18 cellular contexts compared by ENCODE assay signal in the genomic region with DNA sequence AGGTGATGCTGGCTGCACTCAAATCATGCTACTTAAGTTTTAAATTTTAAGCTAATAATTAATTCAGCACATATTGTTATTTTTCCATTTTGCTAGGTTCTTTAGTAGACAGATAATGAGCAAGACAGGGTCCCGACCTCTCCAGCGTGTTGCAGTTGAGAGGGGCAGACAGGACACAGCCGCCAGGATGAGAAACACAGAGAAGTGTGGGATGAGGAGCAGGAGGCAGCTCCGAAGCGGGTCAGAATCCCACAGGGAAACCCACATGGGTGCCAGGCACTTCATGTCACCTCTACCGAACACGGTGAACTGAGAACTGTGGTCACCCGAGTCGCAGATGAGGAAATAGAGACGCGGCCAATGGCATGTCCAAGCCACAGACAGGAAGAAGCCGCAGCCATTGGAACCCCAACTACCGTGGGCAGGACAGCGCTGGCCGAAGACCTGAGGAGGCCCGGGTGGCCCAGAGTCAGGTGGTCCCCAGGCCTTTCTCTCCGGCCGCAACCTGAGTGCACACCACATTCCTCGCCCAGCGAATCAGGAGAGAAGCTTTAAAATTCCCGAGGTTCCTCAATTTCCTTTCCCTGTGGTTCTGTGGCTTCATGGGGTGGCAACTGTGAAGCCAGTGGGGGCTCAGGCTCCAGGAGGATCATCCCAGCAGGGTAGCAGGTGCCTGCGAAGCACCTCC.
DNase-seq lines count a peak whose midpoint lies in the region; ATAC-seq, FAIRE-seq and TF ChIP-seq lines count a peak whose summit lies in the region.
"Had no signal": no experiment of that assay in that cellular context is flagged by ENCODE, and none has a peak within 500 bp of the region (broad histone marks: within the 10 kb centered on the region; RNA-seq: fewer than 3 reads in every experiment).

No MANE protein-coding gene starts in this region.

- FAIRE-seq in kidney (lab: Jason Lieb, UNC) = no peak
- FAIRE-seq: GM19239, H1, K562 had no signal

- peak; percentile 5 for DNase-seq in natural killer cell treated with Interleukin-12 subunit alpha and Interleukin-12 subunit beta and Interleukin-15 and Interleukin-18, amount 100 ng/mL, for 72 hours (ENCODE audit: low spot score)
- DNase-seq in natural killer cell (no peak), kidney (peak; percentile 65), osteoblast (ENCODE audit: insufficient read length, low spot score, missing footprints) (peak; percentile 66), EL (no peak), SIG-M5 treated with dmso at 0.1 percent for 504 hours (lab: John Stamatoyannopoulos, UW; ENCODE audit: unreplicated experiment) (no peak)
- DNase-seq: CD4-positive, CD25-positive, alpha-beta regulatory T cell; DMS153; NCI-H146; NCI-H2081; NCI-H510A treated with DMSO at 0.1 percent for 48 hours; PC-3 had no signal

- no peak overlapping the region for H3K9ac ChIP-seq in kidney (ENCODE audit: low read length in 2 of 2)

- H3K4me1 Mint-ChIP-seq in natural killer cell treated with Interleukin-12 subunit alpha and Interleukin-12 subunit beta and Interleukin-15 and Interleukin-18, amount 100 ng/mL, for 72 hours (ENCODE audit: low read depth in 2 of 2) = peaks cover 0 to 8% of the 10 kb centered on the region in 2 donors
- peaks cover 0 to 3% of the 10 kb centered on the region in 2 donors for H3K4me1 Mint-ChIP-seq in natural killer cell
- peaks cover 2% of the 10 kb centered on the region for H3K4me1 Mint-ChIP-seq in stimulated activated memory B cell treated with anti-CD40 and anti-IgM and Interleukin-4, amounts not matched to agents 10 μg/mL and 1 μg/mL and 100 μg/mL, for 72 hours
- H3K4me1 Mint-ChIP-seq: B cell; CD4-positive, CD25-positive, alpha-beta regulatory T cell had no signal

- no peak overlapping the region for H3K4me2 ChIP-seq in osteoblast (ENCODE audit: insufficient read depth, low read length)

- no peak overlapping the region for H3K27ac Mint-ChIP-seq in natural killer cell treated with Interleukin-12 subunit alpha and Interleukin-12 subunit beta and Interleukin-15 and Interleukin-18, amount 100 ng/mL, for 72 hours
- H3K27ac Mint-ChIP-seq in natural killer cell = no peak overlapping the region
- no peak overlapping the region for H3K27ac Mint-ChIP-seq in stimulated activated memory B cell treated with anti-CD40 and anti-IgM and Interleukin-4, amounts not matched to agents 10 μg/mL and 1 μg/mL and 100 μg/mL, for 72 hours
- H3K27ac Mint-ChIP-seq: B cell; CD4-positive, CD25-positive, alpha-beta regulatory T cell had no signal

- no peaks in the 10 kb centered on the region for H3K9me3 ChIP-seq in kidney (ENCODE audit: control insufficient read depth in 1 of 2, low read length in 2 of 2)
- H3K9me3 ChIP-seq in osteoblast (ENCODE audit: low read depth, low read length) = no peaks in the 10 kb centered on the region
- H3K9me3 ChIP-seq: Caco-2 had no signal

- no peaks in the 10 kb centered on the region for H3K36me3 Mint-ChIP-seq in natural killer cell treated with Interleukin-12 subunit alpha and Interleukin-12 subunit beta and Interleukin-15 and Interleukin-18, amount 100 ng/mL, for 72 hours
- H3K36me3 Mint-ChIP-seq in natural killer cell = no peaks in the 10 kb centered on the region
- H3K36me3 Mint-ChIP-seq in stimulated activated memory B cell treated with anti-CD40 and anti-IgM and Interleukin-4, amounts not matched to agents 10 μg/mL and 1 μg/mL and 100 μg/mL, for 72 hours = peaks cover 23% of the 10 kb centered on the region

- TF ChIP-seq CTCF in natural killer cell (IDR thresholded peaks at IDR 0.05) (no peak), kidney (IDR thresholded peaks at IDR 0.05; ENCODE audit: borderline replicate concordance, extremely low read depth, insufficient read depth) (no peak), osteoblast (IDR thresholded peaks at IDR 0.05; ENCODE audit: extremely low read depth, low read depth, low read length) (no peak)

- no peak for ATAC-seq in natural killer cell treated with Interleukin-12 subunit alpha and Interleukin-12 subunit beta and Interleukin-15 and Interleukin-18, amount 100 ng/mL, for 72 hours
- no peak for ATAC-seq in natural killer cell
- no peak for ATAC-seq in stimulated activated memory B cell treated with anti-CD40 and anti-IgM and Interleukin-4, amounts not matched to agents 10 μg/mL and 1 μg/mL and 100 μg/mL, for 72 hours
- ATAC-seq: K562, PC-3 had no signal

- no peak overlapping the region for H2AFZ ChIP-seq in osteoblast (ENCODE audit: low read length)

- H3K27me3 Mint-ChIP-seq in natural killer cell treated with Interleukin-12 subunit alpha and Interleukin-12 subunit beta and Interleukin-15 and Interleukin-18, amount 100 ng/mL, for 72 hours = no peaks in the 10 kb centered on the region
- H3K27me3 Mint-ChIP-seq in natural killer cell (ENCODE audit: low read depth in 2 of 2) = no peaks in the 10 kb centered on the region
- H3K27me3 Mint-ChIP-seq in stimulated activated memory B cell treated with anti-CD40 and anti-IgM and Interleukin-4, amounts not matched to agents 10 μg/mL and 1 μg/mL and 100 μg/mL, for 72 hours = no peaks in the 10 kb centered on the region
- H3K27me3 Mint-ChIP-seq: B cell; CD4-positive, CD25-positive, alpha-beta regulatory T cell had no signal

- H3K79me2 ChIP-seq in osteoblast (ENCODE audit: insufficient read depth, low read length) = no peaks in the 10 kb centered on the region

- no peaks in the 10 kb centered on the region for H3K27me3 ChIP-seq in osteoblast (ENCODE audit: insufficient read depth, low read length)

- intact Hi-C loops in natural killer cell (cut with micrococcal nuclease) = no loop called here
- intact Hi-C loops in kidney (cut with DNase I) = no loop called here

- H3K4me3 ChIP-seq in kidney (ENCODE audit: low read length in 2 of 2) = no peak overlapping the region
- H3K4me3 ChIP-seq in osteoblast (ENCODE audit: insufficient read depth, low read length) = no peak overlapping the region
- H3K4me3 ChIP-seq: K562 had no signal

- no peak overlapping the region for H3K4me3 Mint-ChIP-seq in natural killer cell treated with Interleukin-12 subunit alpha and Interleukin-12 subunit beta and Interleukin-15 and Interleukin-18, amount 100 ng/mL, for 72 hours
- H3K4me3 Mint-ChIP-seq in natural killer cell = no peak overlapping the region
- no peak overlapping the region for H3K4me3 Mint-ChIP-seq in stimulated activated memory B cell treated with anti-CD40 and anti-IgM and Interleukin-4, amounts not matched to agents 10 μg/mL and 1 μg/mL and 100 μg/mL, for 72 hours
- H3K4me3 Mint-ChIP-seq: B cell; CD4-positive, CD25-positive, alpha-beta regulatory T cell had no signal

- H3K4me1 ChIP-seq in kidney (ENCODE audit: control insufficient read depth in 1 of 2, insufficient read depth in 1 of 2, low read depth in 1 of 2, low read length in 2 of 2) = no peaks in the 10 kb centered on the region
- H3K4me1 ChIP-seq in osteoblast (ENCODE audit: insufficient read depth, low read length) = no peaks in the 10 kb centered on the region
- H3K4me1 ChIP-seq: Caco-2 had no signal

- H4K20me1 ChIP-seq in osteoblast (ENCODE audit: insufficient read depth, low read length) = no peaks in the 10 kb centered on the region

- H3K27ac ChIP-seq in kidney (ENCODE audit: low read depth in 2 of 2, low read length in 2 of 2) (no peak overlapping the region), osteoblast (ENCODE audit: low read depth, low read length) (no peak overlapping the region)

- no peaks in the 10 kb centered on the region for H3K9me3 Mint-ChIP-seq in natural killer cell treated with Interleukin-12 subunit alpha and Interleukin-12 subunit beta and Interleukin-15 and Interleukin-18, amount 100 ng/mL, for 72 hours
- no peaks in the 10 kb centered on the region for H3K9me3 Mint-ChIP-seq in natural killer cell
- H3K9me3 Mint-ChIP-seq in stimulated activated memory B cell treated with anti-CD40 and anti-IgM and Interleukin-4, amounts not matched to agents 10 μg/mL and 1 μg/mL and 100 μg/mL, for 72 hours = peaks cover 5% of the 10 kb centered on the region
- H3K9me3 Mint-ChIP-seq: CD4-positive, CD25-positive, alpha-beta regulatory T cell had no signal

- no peaks in the 10 kb centered on the region for H3K36me3 ChIP-seq in kidney (ENCODE audit: control insufficient read depth in 1 of 2, insufficient read depth in 2 of 2, low read length in 2 of 2)
- no peaks in the 10 kb centered on the region for H3K36me3 ChIP-seq in osteoblast (ENCODE audit: insufficient read depth, low read length)

Comparison
In these comparisons a context has a peak if more than half of its experiments do, and no peak if none do; other contexts are left out.
1. DNase-seq: peak in natural killer cell treated with Interleukin-12 subunit alpha and Interleukin-12 subunit beta and Interleukin-15 and Interleukin-18, amount 100 ng/mL, for 72 hours (single experiment), kidney (single experiment) and osteoblast (single experiment); none in natural killer cell (single experiment), EL (single experiment) and SIG-M5 treated with dmso at 0.1 percent for 504 hours (single experiment).